In the genomic region with DNA sequence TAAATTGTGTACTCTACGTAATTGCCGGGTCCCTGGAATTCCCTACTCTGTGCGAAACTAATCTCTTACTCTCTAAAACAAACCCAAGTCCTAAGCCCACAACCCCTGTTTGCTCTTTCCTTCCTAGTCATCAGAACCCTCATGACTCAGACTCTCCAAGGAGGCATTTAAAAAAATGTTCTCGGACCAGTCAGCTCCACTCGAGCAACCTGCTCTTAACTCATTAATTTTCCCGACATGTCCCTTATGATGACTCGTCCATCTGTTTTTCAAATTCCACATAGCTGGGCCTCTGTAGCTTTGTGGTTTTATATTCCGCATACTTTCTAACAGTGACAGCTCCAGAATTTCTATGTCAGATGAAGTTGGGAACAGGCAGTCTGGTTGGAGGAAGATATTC, we compare ENCODE assay signal across 2 cellular contexts.
TF ChIP-seq lines count a peak whose summit lies in the region.

No MANE protein-coding gene starts in this region.

TF ChIP-seq in GM23338, 12 proteins besides CTCF, POLR2A, EP300 and RAD21 (continued from another document):
- TF ChIP-seq, protein P1, sequence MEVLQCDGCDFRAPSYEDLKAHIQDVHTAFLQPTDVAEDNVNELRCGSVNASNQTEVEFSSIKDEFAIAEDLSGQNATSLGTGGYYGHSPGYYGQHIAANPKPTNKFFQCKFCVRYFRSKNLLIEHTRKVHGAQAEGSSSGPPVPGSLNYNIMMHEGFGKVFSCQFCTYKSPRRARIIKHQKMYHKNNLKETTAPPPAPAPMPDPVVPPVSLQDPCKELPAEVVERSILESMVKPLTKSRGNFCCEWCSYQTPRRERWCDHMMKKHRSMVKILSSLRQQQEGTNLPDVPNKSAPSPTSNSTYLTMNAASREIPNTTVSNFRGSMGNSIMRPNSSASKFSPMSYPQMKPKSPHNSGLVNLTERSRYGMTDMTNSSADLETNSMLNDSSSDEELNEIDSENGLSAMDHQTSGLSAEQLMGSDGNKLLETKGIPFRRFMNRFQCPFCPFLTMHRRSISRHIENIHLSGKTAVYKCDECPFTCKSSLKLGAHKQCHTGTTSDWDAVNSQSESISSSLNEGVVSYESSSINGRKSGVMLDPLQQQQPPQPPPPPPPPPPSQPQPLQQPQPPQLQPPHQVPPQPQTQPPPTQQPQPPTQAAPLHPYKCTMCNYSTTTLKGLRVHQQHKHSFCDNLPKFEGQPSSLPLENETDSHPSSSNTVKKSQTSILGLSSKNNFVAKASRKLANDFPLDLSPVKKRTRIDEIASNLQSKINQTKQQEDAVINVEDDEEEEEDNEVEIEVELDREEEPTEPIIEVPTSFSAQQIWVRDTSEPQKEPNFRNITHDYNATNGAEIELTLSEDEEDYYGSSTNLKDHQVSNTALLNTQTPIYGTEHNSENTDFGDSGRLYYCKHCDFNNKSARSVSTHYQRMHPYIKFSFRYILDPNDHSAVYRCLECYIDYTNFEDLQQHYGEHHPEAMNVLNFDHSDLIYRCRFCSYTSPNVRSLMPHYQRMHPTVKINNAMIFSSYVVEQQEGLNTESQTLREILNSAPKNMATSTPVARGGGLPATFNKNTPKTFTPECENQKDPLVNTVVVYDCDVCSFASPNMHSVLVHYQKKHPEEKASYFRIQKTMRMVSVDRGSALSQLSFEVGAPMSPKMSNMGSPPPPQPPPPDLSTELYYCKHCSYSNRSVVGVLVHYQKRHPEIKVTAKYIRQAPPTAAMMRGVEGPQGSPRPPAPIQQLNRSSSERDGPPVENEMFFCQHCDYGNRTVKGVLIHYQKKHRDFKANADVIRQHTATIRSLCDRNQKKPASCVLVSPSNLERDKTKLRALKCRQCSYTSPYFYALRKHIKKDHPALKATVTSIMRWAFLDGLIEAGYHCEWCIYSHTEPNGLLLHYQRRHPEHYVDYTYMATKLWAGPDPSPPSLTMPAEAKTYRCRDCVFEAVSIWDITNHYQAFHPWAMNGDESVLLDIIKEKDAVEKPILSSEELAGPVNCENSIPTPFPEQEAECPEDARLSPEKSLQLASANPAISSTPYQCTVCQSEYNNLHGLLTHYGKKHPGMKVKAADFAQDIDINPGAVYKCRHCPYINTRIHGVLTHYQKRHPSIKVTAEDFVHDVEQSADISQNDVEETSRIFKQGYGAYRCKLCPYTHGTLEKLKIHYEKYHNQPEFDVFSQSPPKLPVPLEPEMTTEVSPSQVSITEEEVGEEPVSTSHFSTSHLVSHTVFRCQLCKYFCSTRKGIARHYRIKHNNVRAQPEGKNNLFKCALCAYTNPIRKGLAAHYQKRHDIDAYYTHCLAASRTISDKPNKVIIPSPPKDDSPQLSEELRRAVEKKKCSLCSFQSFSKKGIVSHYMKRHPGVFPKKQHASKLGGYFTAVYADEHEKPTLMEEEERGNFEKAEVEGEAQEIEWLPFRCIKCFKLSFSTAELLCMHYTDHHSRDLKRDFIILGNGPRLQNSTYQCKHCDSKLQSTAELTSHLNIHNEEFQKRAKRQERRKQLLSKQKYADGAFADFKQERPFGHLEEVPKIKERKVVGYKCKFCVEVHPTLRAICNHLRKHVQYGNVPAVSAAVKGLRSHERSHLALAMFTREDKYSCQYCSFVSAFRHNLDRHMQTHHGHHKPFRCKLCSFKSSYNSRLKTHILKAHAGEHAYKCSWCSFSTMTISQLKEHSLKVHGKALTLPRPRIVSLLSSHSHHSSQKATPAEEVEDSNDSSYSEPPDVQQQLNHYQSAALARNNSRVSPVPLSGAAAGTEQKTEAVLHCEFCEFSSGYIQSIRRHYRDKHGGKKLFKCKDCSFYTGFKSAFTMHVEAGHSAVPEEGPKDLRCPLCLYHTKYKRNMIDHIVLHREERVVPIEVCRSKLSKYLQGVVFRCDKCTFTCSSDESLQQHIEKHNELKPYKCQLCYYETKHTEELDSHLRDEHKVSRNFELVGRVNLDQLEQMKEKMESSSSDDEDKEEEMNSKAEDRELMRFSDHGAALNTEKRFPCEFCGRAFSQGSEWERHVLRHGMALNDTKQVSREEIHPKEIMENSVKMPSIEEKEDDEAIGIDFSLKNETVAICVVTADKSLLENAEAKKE (CRISPR knock-in tag; IDR thresholded peaks at IDR 0.05), result no peak
- no peak for TF ChIP-seq EZH2phosphoT487 (IDR thresholded peaks at IDR 0.05; ENCODE audit: unreplicated experiment)
- TF ChIP-seq ZNF331 (CRISPR knock-in tag; IDR thresholded peaks at IDR 0.05; ENCODE audit: low read depth), result no peak
- TF ChIP-seq STAT1 (IDR thresholded peaks at IDR 0.05; ENCODE audit: unreplicated experiment), result no peak
- TF ChIP-seq, protein P2, sequence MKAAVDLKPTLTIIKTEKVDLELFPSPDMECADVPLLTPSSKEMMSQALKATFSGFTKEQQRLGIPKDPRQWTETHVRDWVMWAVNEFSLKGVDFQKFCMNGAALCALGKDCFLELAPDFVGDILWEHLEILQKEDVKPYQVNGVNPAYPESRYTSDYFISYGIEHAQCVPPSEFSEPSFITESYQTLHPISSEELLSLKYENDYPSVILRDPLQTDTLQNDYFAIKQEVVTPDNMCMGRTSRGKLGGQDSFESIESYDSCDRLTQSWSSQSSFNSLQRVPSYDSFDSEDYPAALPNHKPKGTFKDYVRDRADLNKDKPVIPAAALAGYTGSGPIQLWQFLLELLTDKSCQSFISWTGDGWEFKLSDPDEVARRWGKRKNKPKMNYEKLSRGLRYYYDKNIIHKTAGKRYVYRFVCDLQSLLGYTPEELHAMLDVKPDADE (IDR thresholded peaks at IDR 0.05), result no peak
- TF ChIP-seq, protein P3, sequence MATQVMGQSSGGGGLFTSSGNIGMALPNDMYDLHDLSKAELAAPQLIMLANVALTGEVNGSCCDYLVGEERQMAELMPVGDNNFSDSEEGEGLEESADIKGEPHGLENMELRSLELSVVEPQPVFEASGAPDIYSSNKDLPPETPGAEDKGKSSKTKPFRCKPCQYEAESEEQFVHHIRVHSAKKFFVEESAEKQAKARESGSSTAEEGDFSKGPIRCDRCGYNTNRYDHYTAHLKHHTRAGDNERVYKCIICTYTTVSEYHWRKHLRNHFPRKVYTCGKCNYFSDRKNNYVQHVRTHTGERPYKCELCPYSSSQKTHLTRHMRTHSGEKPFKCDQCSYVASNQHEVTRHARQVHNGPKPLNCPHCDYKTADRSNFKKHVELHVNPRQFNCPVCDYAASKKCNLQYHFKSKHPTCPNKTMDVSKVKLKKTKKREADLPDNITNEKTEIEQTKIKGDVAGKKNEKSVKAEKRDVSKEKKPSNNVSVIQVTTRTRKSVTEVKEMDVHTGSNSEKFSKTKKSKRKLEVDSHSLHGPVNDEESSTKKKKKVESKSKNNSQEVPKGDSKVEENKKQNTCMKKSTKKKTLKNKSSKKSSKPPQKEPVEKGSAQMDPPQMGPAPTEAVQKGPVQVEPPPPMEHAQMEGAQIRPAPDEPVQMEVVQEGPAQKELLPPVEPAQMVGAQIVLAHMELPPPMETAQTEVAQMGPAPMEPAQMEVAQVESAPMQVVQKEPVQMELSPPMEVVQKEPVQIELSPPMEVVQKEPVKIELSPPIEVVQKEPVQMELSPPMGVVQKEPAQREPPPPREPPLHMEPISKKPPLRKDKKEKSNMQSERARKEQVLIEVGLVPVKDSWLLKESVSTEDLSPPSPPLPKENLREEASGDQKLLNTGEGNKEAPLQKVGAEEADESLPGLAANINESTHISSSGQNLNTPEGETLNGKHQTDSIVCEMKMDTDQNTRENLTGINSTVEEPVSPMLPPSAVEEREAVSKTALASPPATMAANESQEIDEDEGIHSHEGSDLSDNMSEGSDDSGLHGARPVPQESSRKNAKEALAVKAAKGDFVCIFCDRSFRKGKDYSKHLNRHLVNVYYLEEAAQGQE (IDR thresholded peaks at IDR 0.05; ENCODE audit: unreplicated experiment), result no peak

TF ChIP-seq in SK-N-SH, 30 proteins besides CTCF, POLR2A, EP300 and RAD21 (continued from another document):
- TF ChIP-seq, protein P4, sequence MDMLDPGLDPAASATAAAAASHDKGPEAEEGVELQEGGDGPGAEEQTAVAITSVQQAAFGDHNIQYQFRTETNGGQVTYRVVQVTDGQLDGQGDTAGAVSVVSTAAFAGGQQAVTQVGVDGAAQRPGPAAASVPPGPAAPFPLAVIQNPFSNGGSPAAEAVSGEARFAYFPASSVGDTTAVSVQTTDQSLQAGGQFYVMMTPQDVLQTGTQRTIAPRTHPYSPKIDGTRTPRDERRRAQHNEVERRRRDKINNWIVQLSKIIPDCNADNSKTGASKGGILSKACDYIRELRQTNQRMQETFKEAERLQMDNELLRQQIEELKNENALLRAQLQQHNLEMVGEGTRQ (IDR thresholded peaks at IDR 0.05; ENCODE audit: borderline replicate concordance, low read depth, low read length), result no peak
- TF ChIP-seq RFX5 (IDR thresholded peaks at IDR 0.05; ENCODE audit: low read length), result no peak
- peak; percentile 93 for TF ChIP-seq FOSL2 (IDR thresholded peaks at IDR 0.05; ENCODE audit: borderline replicate concordance, low read depth)
- TF ChIP-seq, protein P5, sequence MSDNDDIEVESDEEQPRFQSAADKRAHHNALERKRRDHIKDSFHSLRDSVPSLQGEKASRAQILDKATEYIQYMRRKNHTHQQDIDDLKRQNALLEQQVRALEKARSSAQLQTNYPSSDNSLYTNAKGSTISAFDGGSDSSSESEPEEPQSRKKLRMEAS (IDR thresholded peaks at IDR 0.05; ENCODE audit: low read depth), result peak; percentile 79
- no peak for TF ChIP-seq MXI1 (IDR thresholded peaks at IDR 0.05; ENCODE audit: low read depth, low read length)
- peak; percentile 95 for TF ChIP-seq TCF12 (IDR thresholded peaks at IDR 0.05)
- no peak for TF ChIP-seq MEF2A (IDR thresholded peaks at IDR 0.05; ENCODE audit: borderline replicate concordance, low read depth)
- TF ChIP-seq, protein P6, sequence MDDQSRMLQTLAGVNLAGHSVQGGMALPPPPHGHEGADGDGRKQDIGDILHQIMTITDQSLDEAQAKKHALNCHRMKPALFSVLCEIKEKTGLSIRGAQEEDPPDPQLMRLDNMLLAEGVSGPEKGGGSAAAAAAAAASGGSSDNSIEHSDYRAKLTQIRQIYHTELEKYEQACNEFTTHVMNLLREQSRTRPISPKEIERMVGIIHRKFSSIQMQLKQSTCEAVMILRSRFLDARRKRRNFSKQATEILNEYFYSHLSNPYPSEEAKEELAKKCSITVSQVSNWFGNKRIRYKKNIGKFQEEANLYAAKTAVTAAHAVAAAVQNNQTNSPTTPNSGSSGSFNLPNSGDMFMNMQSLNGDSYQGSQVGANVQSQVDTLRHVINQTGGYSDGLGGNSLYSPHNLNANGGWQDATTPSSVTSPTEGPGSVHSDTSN (IDR thresholded peaks at IDR 0.05), result peak; percentile 98
- TF ChIP-seq NFIC (IDR thresholded peaks at IDR 0.05; ENCODE audit: borderline replicate concordance), result peak; percentile 58; the same call in 1 of the 2 replicates
